ENCODE assay signal across 8 cellular contexts in genomic region chr1:23403038-23403336, GRCh38. TPM values are rescaled to one million over a fixed set of nuclear protein-coding genes. Genes with fewer than 3 reads are reported as not detected.
DNase-seq lines count a peak whose midpoint lies in the region; ATAC-seq, FAIRE-seq and TF ChIP-seq lines count a peak whose summit lies in the region.
"Had no signal": no experiment of that assay in that cellular context is flagged by ENCODE, and none has a peak within 500 bp of the region (broad histone marks: within the 10 kb centered on the region; RNA-seq: fewer than 3 reads in every experiment).

No MANE protein-coding gene starts in this region.

- TF ChIP-seq EP300 in Ishikawa (IDR thresholded peaks at IDR 0.05; ENCODE audit: borderline replicate concordance) (no peak; the same call in 1 of the 2 replicates), upper lobe of left lung (IDR thresholded peaks at IDR 0.05) (no peak)

- DNase-seq in astrocyte (ENCODE audit: low read depth) (peak; percentile 81), islet precursor cell (peak; percentile 78), upper lobe of left lung (no peak), NCI-H446 treated with DMSO at 0.1 percent for 48 hours (lab: John Stamatoyannopoulos, UW) (no peak)
- no peak for DNase-seq in activated T-cell treated with anti-CD3 and anti-CD28 coated beads, Interleukin-2, amount 50 U/mL, for 48 hours
- DNase-seq in effector memory CD4-positive, alpha-beta T cell = no peak

- H3K36me3 Mint-ChIP-seq in astrocyte (ENCODE audit: low read depth, unreplicated experiment) = no peaks in the 10 kb centered on the region

- no peak for TF ChIP-seq CTCF in astrocyte (IDR thresholded peaks at IDR 0.05; ENCODE audit: insufficient read depth, low read depth, low read length)
- TF ChIP-seq CTCF in upper lobe of left lung (IDR thresholded peaks at IDR 0.05) = no peak

- no peak for FAIRE-seq in astrocyte (lab: Jason Lieb, UNC)

- peaks cover 25% of the 10 kb centered on the region for H3K4me1 ChIP-seq in astrocyte (ENCODE audit: insufficient read depth, low read length)
- H3K4me1 ChIP-seq in upper lobe of left lung = peaks cover 24 to 38% (median 30%) of the 10 kb centered on the region in 4 donors
- peaks cover 5% of the 10 kb centered on the region for H3K4me1 ChIP-seq in effector memory CD4-positive, alpha-beta T cell (ENCODE audit: control insufficient read depth, insufficient read depth, low read length, poor library complexity, severe bottlenecking)

- H4K20me1 ChIP-seq in astrocyte (ENCODE audit: insufficient read depth, low read length) = no peaks in the 10 kb centered on the region

- peak overlapping the region; percentile 37 for H3K4me3 Mint-ChIP-seq in astrocyte (ENCODE audit: unreplicated experiment)

- no peak overlapping the region for H2AFZ ChIP-seq in astrocyte (ENCODE audit: low read depth, low read length)

- H3K9me3 ChIP-seq in astrocyte (ENCODE audit: insufficient read depth, low read depth, low read length) (no peaks in the 10 kb centered on the region), upper lobe of left lung (no peaks in the 10 kb centered on the region)
- no peaks in the 10 kb centered on the region for H3K9me3 ChIP-seq in effector memory CD4-positive, alpha-beta T cell (ENCODE audit: control insufficient read depth, low read length)
- H3K9me3 ChIP-seq: Peyer's patch had no signal

- H3K27me3 ChIP-seq in astrocyte (ENCODE audit: insufficient read depth, low read length) = no peaks in the 10 kb centered on the region
- no peaks in the 10 kb centered on the region for H3K27me3 ChIP-seq in upper lobe of left lung
- H3K27me3 ChIP-seq in effector memory CD4-positive, alpha-beta T cell (replicated peaks; ENCODE audit: control insufficient read depth, insufficient read depth, low read length, poor library complexity, severe bottlenecking) = no peaks in the 10 kb centered on the region
- H3K27me3 ChIP-seq: Peyer's patch had no signal

- peak overlapping the region; percentile 22 for H3K9ac ChIP-seq in astrocyte (ENCODE audit: low read length)

- peak in 1 of 2 donors; percentile 47 for ATAC-seq in upper lobe of left lung (ENCODE audit: low FRiP score in 2 of 2)

- WGBS in upper lobe of left lung, 2 donors = 28 to 100% methylated on average over 2 to 6 of the region's 6 CpGs

- H3K79me2 ChIP-seq in astrocyte (ENCODE audit: insufficient read depth, low read length) = no peaks in the 10 kb centered on the region

- peak overlapping the region; percentile 66 for H3K4me2 ChIP-seq in astrocyte (ENCODE audit: low read length)

- peaks cover 20% of the 10 kb centered on the region for H3K4me1 Mint-ChIP-seq in astrocyte (ENCODE audit: low read depth, unreplicated experiment)

- TF ChIP-seq POLR2A in upper lobe of left lung (IDR thresholded peaks at IDR 0.05) = no peak

- peak overlapping the region; percentile 68 for H3K27ac Mint-ChIP-seq in astrocyte (ENCODE audit: unreplicated experiment)

- no peaks in the 10 kb centered on the region for H3K9me3 Mint-ChIP-seq in astrocyte (ENCODE audit: unreplicated experiment)

- TF ChIP-seq RAD21 in Ishikawa (IDR thresholded peaks at IDR 0.05; ENCODE audit: low read depth) = no peak

- peaks cover 9% of the 10 kb centered on the region for H3K27me3 Mint-ChIP-seq in astrocyte (ENCODE audit: low read depth, unreplicated experiment)

- H3K4me3 ChIP-seq in astrocyte (ENCODE audit: insufficient read depth, low read depth, low read length) (peak overlapping the region; percentile 24), upper lobe of left lung (no peak overlapping the region)
- H3K4me3 ChIP-seq in effector memory CD4-positive, alpha-beta T cell (ENCODE audit: insufficient read depth, low read depth, low read length, poor library complexity, severe bottlenecking) = no peak overlapping the region

- H3K36me3 ChIP-seq in astrocyte (ENCODE audit: insufficient read depth, low read length) (no peaks in the 10 kb centered on the region), upper lobe of left lung (no peaks in the 10 kb centered on the region)
- H3K36me3 ChIP-seq in effector memory CD4-positive, alpha-beta T cell (ENCODE audit: control insufficient read depth, insufficient read depth, low read length) = peaks cover 4% of the 10 kb centered on the region

- H3K27ac ChIP-seq in astrocyte (ENCODE audit: low read depth, low read length) (peak overlapping the region; percentile 66), upper lobe of left lung (peak overlapping the region in 3 of 4 donors; percentile 52 to 69 (median 59))
- no peak overlapping the region for H3K27ac ChIP-seq in effector memory CD4-positive, alpha-beta T cell (ENCODE audit: insufficient read depth, low read length, poor library complexity, severe bottlenecking)

TF ChIP-seq in Ishikawa, 13 proteins besides CTCF, POLR2A, EP300 and RAD21:
- TF ChIP-seq NFIC (IDR thresholded peaks at IDR 0.05) (no peak), YY1 (IDR thresholded peaks at IDR 0.05; ENCODE audit: low read depth) (peak; percentile 56), TEAD4 (IDR thresholded peaks at IDR 0.05) (peak; percentile 48; the same call in 1 of the 2 replicates)

RNA-seq across cellular contexts. Expression of gene TCEA3, which starts 21.6 kb away (rescaled TPM):
- 3.3 and 3.4 TPM in 2 replicates for total RNA-seq in astrocyte
- total RNA-seq in upper lobe of left lung = 100 to 1,000 TPM in 1 of 6 donors, 10 to 100 TPM in 5; 32.5 to 141 (median 42.9) TPM

RNA-seq across cellular contexts. Expression of gene ZNF436, which starts 33.4 kb away (rescaled TPM):
- total RNA-seq in astrocyte (12.2 and 13.0 TPM in 2 replicates), upper lobe of left lung (10 to 100 TPM in 2 of 6 donors, 1 to 10 TPM in 4; 5.5 to 11.3 (median 8.2) TPM)

RNA-seq across cellular contexts. Expression of gene HNRNPR, which starts 58.9 kb away (rescaled TPM):
- total RNA-seq in astrocyte = 109 and 113 TPM in 2 replicates
- 10 to 100 TPM; 43.9 to 97.7 (median 73.5) TPM for total RNA-seq in upper lobe of left lung

Comparison
In these comparisons a context has a peak if more than half of its experiments do, and no peak if none do; other contexts are left out.
1. DNase-seq: peak in astrocyte (single experiment) and islet precursor cell (single experiment); none in upper lobe of left lung (0 of 2), activated T-cell treated with anti-CD3 and anti-CD28 coated beads, Interleukin-2, amount 50 U/mL, for 48 hours (0 of 2), NCI-H446 treated with DMSO at 0.1 percent for 48 hours (single experiment) and effector memory CD4-positive, alpha-beta T cell (0 of 3).